Comparison of ENCODE assay signal across 8 cellular contexts in genomic region chr21:29002442-29003144, GRCh38. TPM values are rescaled to one million over a fixed set of nuclear protein-coding genes. Genes with fewer than 3 reads are reported as not detected.
DNase-seq lines count a peak whose midpoint lies in the region; ATAC-seq and TF ChIP-seq lines count a peak whose summit lies in the region.

No MANE protein-coding gene starts in this region.

- ATAC-seq in GM21737 (IDR thresholded peaks at IDR 0.05; ENCODE audit: unreplicated experiment) (peak; percentile 100), Panc1 (peak; percentile 100)
- peak; percentile 100 for ATAC-seq in activated T-cell treated with anti-CD3 and anti-CD28 coated beads, Interleukin-2, amount 50 U/mL, for 72 hours (replicated peaks in 1 of 2)

- BruUV-seq in Panc1 (replicated peaks; lab: Mats Ljungman, UMichigan): no TSS peak

- H3K4me3 ChIP-seq in Panc1 (ENCODE audit: low read depth in 2 of 2, low read length in 2 of 2) (peak overlapping the region; percentile 59 to 78), esophagus muscularis mucosa (peak overlapping the region; percentile 60 to 70 (median 69)), muscle layer of duodenum (ENCODE audit: low read depth in 1 of 2, low read length in 2 of 2) (peak overlapping the region; percentile 65 to 94)

- peaks cover 20% of the 10 kb centered on the region for H3K4me1 Mint-ChIP-seq in activated T-cell treated with anti-CD3 and anti-CD28 coated beads, Interleukin-2, amount 50 U/mL, for 72 hours (ENCODE audit: low read depth)

- intact Hi-C loops in Panc1 (cut with micrococcal nuclease; ENCODE audit: unreplicated experiment): no loop called here
- intact Hi-C loops in esophagus muscularis mucosa (cut with DNase I): no loop called here

- H3K27ac ChIP-seq in Panc1 (ENCODE audit: low read length): peak overlapping the region; percentile 93
- H3K27ac ChIP-seq in esophagus muscularis mucosa (replicated peaks in 1 of 4): peak overlapping the region; percentile 93 to 97 (median 94)
- H3K27ac ChIP-seq in muscle layer of duodenum (ENCODE audit: low read length): peak overlapping the region; percentile 99

- H3K4me3 Mint-ChIP-seq in activated T-cell treated with anti-CD3 and anti-CD28 coated beads, Interleukin-2, amount 50 U/mL, for 72 hours: peak overlapping the region; percentile 85 to 93

- POLR2A ChIA-PET in Panc1 (lab: Charles Lee): interaction anchor here (0.5 to 1.3 kb wide), 4 partner anchors 10 to 22 kb away, joined by 4 to 24 read pairs (median 6); partner anchors contain the start of genes LTN1 and USP16

- H3K9me3 ChIP-seq in Panc1 (ENCODE audit: control insufficient read depth, insufficient read depth, low read depth, low read length) (no peaks in the 10 kb centered on the region), esophagus muscularis mucosa (no peaks in the 10 kb centered on the region), muscle layer of duodenum (ENCODE audit: control insufficient read depth in 1 of 2, low read length in 2 of 2) (no peaks in the 10 kb centered on the region)

- no peaks in the 10 kb centered on the region for H3K9me3 Mint-ChIP-seq in activated T-cell treated with anti-CD3 and anti-CD28 coated beads, Interleukin-2, amount 50 U/mL, for 72 hours

- peaks cover 0 to 5% of the 10 kb centered on the region in 2 donors for H3K36me3 Mint-ChIP-seq in activated T-cell treated with anti-CD3 and anti-CD28 coated beads, Interleukin-2, amount 50 U/mL, for 72 hours (ENCODE audit: insufficient read depth in 2 of 2)

- peak overlapping the region; percentile 94 for H3K27ac Mint-ChIP-seq in activated T-cell treated with anti-CD3 and anti-CD28 coated beads, Interleukin-2, amount 50 U/mL, for 72 hours

- H3K27me3 ChIP-seq in Panc1 (ENCODE audit: control insufficient read depth, insufficient read depth, low read length): no peaks in the 10 kb centered on the region
- no peaks in the 10 kb centered on the region for H3K27me3 ChIP-seq in esophagus muscularis mucosa
- no peaks in the 10 kb centered on the region for H3K27me3 ChIP-seq in muscle layer of duodenum (ENCODE audit: low read depth, low read length)

- WGBS in esophagus muscularis mucosa: 1% methylated on average over 26 of the region's 41 CpGs

- H3K27me3 Mint-ChIP-seq in activated T-cell treated with anti-CD3 and anti-CD28 coated beads, Interleukin-2, amount 50 U/mL, for 72 hours (ENCODE audit: low read depth): no peaks in the 10 kb centered on the region

- peak; percentile 95 for TF ChIP-seq POLR2A in esophagus muscularis mucosa (IDR thresholded peaks at IDR 0.05; ENCODE audit: low read depth)

- DNase-seq in DMS79 (lab: John Stamatoyannopoulos, UW) (peak; percentile 92), KG1 (lab: John Stamatoyannopoulos, UW) (peak; percentile 90), Panc1 (ENCODE audit: low read depth, low spot score) (peak; percentile 75), esophagus muscularis mucosa (ENCODE audit: extremely low spot score) (peak; percentile 99)
- DNase-seq in activated T-cell treated with anti-CD3 and anti-CD28 coated beads, Interleukin-2, amount 50 U/mL, for 72 hours: peak; percentile 95 to 96
- DNase-seq in stimulated activated CD8-positive, alpha-beta memory T cell treated with anti-CD3 and anti-CD28 coated beads, Interleukin-7, amount 100 ng/mL, for 24 hours (ENCODE audit: low read depth): peak; percentile 84

- CTCF ChIA-PET in Panc1 (lab: Charles Lee): no interaction called here

- in situ Hi-C loops in Panc1 (cut with HindIII; ENCODE audit: low pct_unique_long_range_greater_than_20kb, low sequenced_read_pairs): no loop called here

- H3K36me3 ChIP-seq in Panc1 (ENCODE audit: control insufficient read depth, insufficient read depth, low read length): no peaks in the 10 kb centered on the region
- peaks cover 0 to 23% (median 16%) of the 10 kb centered on the region in 4 donors for H3K36me3 ChIP-seq in esophagus muscularis mucosa
- peaks cover 0 to 12% of the 10 kb centered on the region in 2 donors for H3K36me3 ChIP-seq in muscle layer of duodenum (ENCODE audit: control insufficient read depth in 1 of 2, insufficient read depth in 2 of 2, low read length in 2 of 2)

- no peaks in the 10 kb centered on the region for H3K4me1 ChIP-seq in Panc1 (ENCODE audit: control insufficient read depth, insufficient read depth, low read length)
- peaks cover 7 to 17% (median 16%) of the 10 kb centered on the region in 4 donors for H3K4me1 ChIP-seq in esophagus muscularis mucosa
- no peaks in the 10 kb centered on the region for H3K4me1 ChIP-seq in muscle layer of duodenum (ENCODE audit: control insufficient read depth in 1 of 2, insufficient read depth in 2 of 2, low read length in 2 of 2)

- no peak for TF ChIP-seq EP300 in esophagus muscularis mucosa (IDR thresholded peaks at IDR 0.05)

- no peak for TF ChIP-seq CTCF in Panc1 (IDR thresholded peaks at IDR 0.05)
- peak in 1 of 3 experiments; percentile 5 for TF ChIP-seq CTCF in esophagus muscularis mucosa (IDR thresholded peaks at IDR 0.05)

RNA-seq across cellular contexts. Expression of gene LTN1, which starts 9.9 kb away (rescaled TPM):
- total RNA-seq in Panc1 (2021; ENCODE audit: unreplicated experiment) (19.7 TPM), esophagus muscularis mucosa (10 to 100 TPM; 19.4 to 39.7 (median 26.5) TPM)
- 6.0 TPM for polyA plus RNA-seq in Panc1 (2012; ENCODE audit: insufficient read length)
- 10 to 100 TPM; 25.9 to 28.2 TPM for total RNA-seq in activated T-cell treated with anti-CD3 and anti-CD28 coated beads, Interleukin-2, amount 50 U/mL, for 72 hours

RNA-seq across cellular contexts. Expression of gene RWDD2B, which starts 16.6 kb away (rescaled TPM):
- total RNA-seq in Panc1 (2021; ENCODE audit: unreplicated experiment) (10.2 TPM), esophagus muscularis mucosa (10 to 100 TPM in 3 of 4 donors, 1 to 10 TPM in 1; 8.3 to 16.2 (median 12.9) TPM)
- polyA plus RNA-seq in Panc1 (2012; ENCODE audit: insufficient read length): 9.5 TPM
- 10 to 100 TPM; 17.9 to 18.5 TPM for total RNA-seq in activated T-cell treated with anti-CD3 and anti-CD28 coated beads, Interleukin-2, amount 50 U/mL, for 72 hours

RNA-seq across cellular contexts. Expression of gene USP16, which starts 21.9 kb away (rescaled TPM):
- total RNA-seq in Panc1 (2021; ENCODE audit: unreplicated experiment) (26.6 TPM), esophagus muscularis mucosa (10 to 100 TPM; 31.3 to 47.8 (median 38.7) TPM)
- polyA plus RNA-seq in Panc1 (2012; ENCODE audit: insufficient read length): 10.5 TPM
- total RNA-seq in activated T-cell treated with anti-CD3 and anti-CD28 coated beads, Interleukin-2, amount 50 U/mL, for 72 hours: 10 to 100 TPM; 46.4 to 47.0 TPM

Comparison
In these comparisons a context has a peak if more than half of its experiments do, and no peak if none do; other contexts are left out.
1. Peak in every context shown above with its lines: DNase-seq, ATAC-seq, H3K4me3 ChIP-seq and H3K27ac ChIP-seq.